In genomic region chr6:18327621-18328548, GRCh38 we compare ENCODE assay signal across 9 cellular contexts. TPM values are rescaled to one million over a fixed set of nuclear protein-coding genes. Genes with fewer than 3 reads are reported as not detected.
DNase-seq lines count a peak whose midpoint lies in the region; ATAC-seq, FAIRE-seq and TF ChIP-seq lines count a peak whose summit lies in the region.
"Had no signal": no experiment of that assay in that cellular context is flagged by ENCODE, and none has a peak within 500 bp of the region (broad histone marks: within the 10 kb centered on the region; RNA-seq: fewer than 3 reads in every experiment).

No MANE protein-coding gene starts in this region.

- H3K4me3 ChIP-seq in K562 (no peak overlapping the region), muscle layer of duodenum (ENCODE audit: low read depth in 1 of 2, low read length in 2 of 2) (no peak overlapping the region)
- H3K4me3 ChIP-seq: pancreas had no signal

- BruUV-seq in K562 (replicated peaks; lab: Mats Ljungman, UMichigan): no TSS peak

- peak; percentile 81 for ATAC-seq in K562

- CTCF ChIA-PET in K562 (lab: Yijun Ruan, JAX; ENCODE audit: low intra/inter-chr PET ratio): no interaction called here

- H3K4me1 ChIP-seq in K562 (replicated peaks in 1 of 2; ENCODE audit: control insufficient read depth in 2 of 2, insufficient read depth in 2 of 2, low read length in 2 of 2) (no peaks in the 10 kb centered on the region), muscle layer of duodenum (ENCODE audit: control insufficient read depth in 1 of 2, insufficient read depth in 2 of 2, low read length in 2 of 2) (peaks cover 0 to 6% of the 10 kb centered on the region in 2 donors)

- H3K9me3 Mint-ChIP-seq in IgD-negative memory B cell: no peaks in the 10 kb centered on the region

- FAIRE-seq in K562 (lab: Jason Lieb, UNC) (no peak), GM12891 (lab: Jason Lieb, UNC) (no peak)
- FAIRE-seq: pancreas had no signal

- TF ChIP-seq POLR2A in K562 (conservative IDR thresholded peaks at IDR 0.05) (no peak), GM12891 (IDR thresholded peaks at IDR 0.05; ENCODE audit: low read depth, low read length) (no peak)

- 2% methylated on average over 8 of the region's 8 CpGs for WGBS in K562 (ENCODE audit: insufficient coverage, low coverage, missing lambda C conversion rate)

- no peaks in the 10 kb centered on the region for H3K9me1 ChIP-seq in K562 (ENCODE audit: control insufficient read depth, insufficient read depth, low read length)

- H4K20me1 ChIP-seq in K562 (replicated peaks; ENCODE audit: control insufficient read depth, insufficient read depth, low read length): 0 out of 2 replicates have a peak, but pooled peaks cover 3% of the 10 kb centered on the region

- no peaks in the 10 kb centered on the region for H3K27me3 Mint-ChIP-seq in IgD-negative memory B cell

- peak; percentile 76 for DNase-seq in DMS79 (lab: John Stamatoyannopoulos, UW)
- DNase-seq in K562 (ENCODE audit: extremely low read depth in 1 of 4, low spot score in 3 of 4): peak in 3 of 4 experiments; percentile 29 to 69 (median 41)
- no peak for DNase-seq in GM12891 (ENCODE audit: insufficient read length, low spot score)
- no peak for DNase-seq in NCI-H1048 (lab: John Stamatoyannopoulos, UW)
- DNase-seq in effector CD8-positive, alpha-beta T cell (lab: John Stamatoyannopoulos, UW): no peak
- no peak for DNase-seq in H4 (ENCODE audit: low spot score)

- H3K27me3 ChIP-seq in K562 (ENCODE audit: control insufficient read depth in 2 of 2, insufficient read depth in 2 of 2, low read length in 2 of 2) (no peaks in the 10 kb centered on the region), muscle layer of duodenum (ENCODE audit: low read depth, low read length) (no peaks in the 10 kb centered on the region)
- H3K27me3 ChIP-seq: pancreas had no signal

- H3K27ac Mint-ChIP-seq in IgD-negative memory B cell: peak overlapping the region in 2 of 3 donors; percentile 33 to 40

- no peaks in the 10 kb centered on the region for H3K79me2 ChIP-seq in K562 (ENCODE audit: control insufficient read depth, insufficient read depth, low read length)

- no peaks in the 10 kb centered on the region for H3K36me3 ChIP-seq in K562 (ENCODE audit: control insufficient read depth, insufficient read depth, low read length)
- no peaks in the 10 kb centered on the region for H3K36me3 ChIP-seq in muscle layer of duodenum (ENCODE audit: control insufficient read depth in 1 of 2, insufficient read depth in 2 of 2, low read length in 2 of 2)
- H3K36me3 ChIP-seq: pancreas had no signal

- in situ Hi-C loops in K562 (cut with MboI): no loop called here

- H3K9me3 ChIP-seq in K562 (replicated peaks; ENCODE audit: control insufficient read depth, insufficient read depth, low read depth, low read length): no peaks in the 10 kb centered on the region
- no peaks in the 10 kb centered on the region for H3K9me3 ChIP-seq in muscle layer of duodenum (ENCODE audit: control insufficient read depth in 1 of 2, low read length in 2 of 2)
- H3K9me3 ChIP-seq: pancreas had no signal

- no peaks in the 10 kb centered on the region for H3K36me3 Mint-ChIP-seq in IgD-negative memory B cell

- TF ChIP-seq EP300 in K562 (IDR thresholded peaks at IDR 0.05; ENCODE audit: low read length): no peak

- H3K4me2 ChIP-seq in K562 (ENCODE audit: insufficient read depth, low read length): no peak overlapping the region

- no peak for TF ChIP-seq RAD21 in K562 (CRISPR knock-in tag; conservative IDR thresholded peaks at IDR 0.05 in 1 of 2, IDR thresholded peaks at IDR 0.05 in 1 of 2)

- H3K4me1 Mint-ChIP-seq in IgD-negative memory B cell: peaks cover 26 to 50% (median 29%) of the 10 kb centered on the region in 3 donors

- no peak for TF ChIP-seq CTCF in K562 (IDR thresholded peaks at IDR 0.05 in 2 of 3, conservative IDR thresholded peaks at IDR 0.05 in 1 of 3; ENCODE audit: insufficient read depth in 2 of 3, low read depth in 1 of 3, low read length in 3 of 3)

- peak overlapping the region in 3 of 4 donors; percentile 58 to 90 (median 81) for H3K4me3 Mint-ChIP-seq in IgD-negative memory B cell

- H3K27ac ChIP-seq in K562 (ENCODE audit: extremely low read depth, low read depth, low read length) (no peak overlapping the region), muscle layer of duodenum (ENCODE audit: low read length) (peak overlapping the region; percentile 78)

- no peak overlapping the region for H3K9ac ChIP-seq in K562 (ENCODE audit: insufficient read depth in 1 of 2, low read depth in 2 of 2, low read length in 2 of 2)

- POLR2A ChIA-PET in K562 (lab: Yijun Ruan, JAX): interaction anchor here (0.9 kb wide), 1 partner anchor 11 kb away, joined by 3 read pairs; no protein-coding TSS in a partner anchor

- no peak overlapping the region for H2AFZ ChIP-seq in K562 (ENCODE audit: low read depth, low read length)

- intact Hi-C loops in K562 (cut with micrococcal nuclease): loop anchor here (10.0 kb wide), 1 partner anchor 267 kb away; no protein-coding TSS in a partner anchor

TF ChIP-seq in K562, 482 proteins besides CTCF, POLR2A, EP300 and RAD21 (continues in another document):
- peak; percentile 20; the same call in 1 of the 2 replicates for TF ChIP-seq CBFA2T3 (IDR thresholded peaks at IDR 0.05)
- TF ChIP-seq BRF1 (IDR thresholded peaks at IDR 0.05; ENCODE audit: borderline replicate concordance, extremely low read depth, insufficient read length): no peak
- no peak for TF ChIP-seq CREB3L1 (IDR thresholded peaks at IDR 0.05; ENCODE audit: borderline replicate concordance, low read depth)
- no peak for TF ChIP-seq TBL1XR1 (IDR thresholded peaks at IDR 0.05; ENCODE audit: low read length in 2 of 2)
- peak; percentile 36; the same call in 1 of the 2 replicates for TF ChIP-seq TCF3 (CRISPR knock-in tag; IDR thresholded peaks at IDR 0.05)
- TF ChIP-seq ZNF197 (CRISPR knock-in tag; IDR thresholded peaks at IDR 0.05; ENCODE audit: low read depth): no peak
- peak; percentile 66; the same call in 1 of the 2 replicates for TF ChIP-seq KLF13 (tag; IDR thresholded peaks at IDR 0.05; ENCODE audit: borderline replicate concordance, low read depth)
- TF ChIP-seq CTBP1 (IDR thresholded peaks at IDR 0.05; ENCODE audit: borderline replicate concordance): peak; percentile 50; the same call in 1 of the 2 replicates

TF ChIP-seq in GM12891, 5 proteins besides CTCF, POLR2A, EP300 and RAD21:
- TF ChIP-seq POLR2AphosphoS5 (IDR thresholded peaks at IDR 0.05; ENCODE audit: low read depth, low read length): no peak
- TF ChIP-seq PAX5 (IDR thresholded peaks at IDR 0.05; ENCODE audit: insufficient read depth, low read length, severe bottlenecking): no peak
- no peak for TF ChIP-seq TAF1 (IDR thresholded peaks at IDR 0.05; ENCODE audit: low read depth, low read length)
- no peak for TF ChIP-seq SPI1 (IDR thresholded peaks at IDR 0.05; ENCODE audit: low read depth, low read length)
- no peak for TF ChIP-seq POU2F2 (IDR thresholded peaks at IDR 0.05; ENCODE audit: low read depth, low read length)

RNA-seq across cellular contexts. Expression of gene RNF144B, which starts 59.3 kb away (rescaled TPM):
- polyA plus RNA-seq in IgD-negative memory B cell: 6.2 TPM
- not detected in 2 replicates for total RNA-seq in K562 (2011; cell fraction: chromatin; rRNA removed; ENCODE audit: low replicate concordance)
- not detected in 2 replicates for total RNA-seq in K562 (2011; cell fraction: nucleolus; rRNA removed)
- not detected in 2 replicates for total RNA-seq in K562 (2011; cell fraction: nucleoplasm; rRNA removed)
- total RNA-seq in K562 (2014; rRNA removed): not detected in 2 replicates
- total RNA-seq in K562 (2014; rRNA removed; fragmentation: Illumina TruSeq; extraction: Trizol): not detected in 2 replicates
- not detected in 2 replicates for total RNA-seq in K562 (2015; rRNA removed; fragmentation: Illumina TruSeq; extraction: Trizol)
- total RNA-seq in K562 (2021): not detected in 2 replicates
- polyA plus RNA-seq in K562 (2011; rRNA removed): 0.01 TPM in 1 of 2 replicates, not detected in the other
- not detected in 2 replicates for polyA plus RNA-seq in K562 (2011; cell fraction: cytosol; rRNA removed)
- polyA plus RNA-seq in K562 (2011; cell fraction: nucleus; rRNA removed): not detected in 2 replicates
- 0.03 and 0.07 TPM in 2 replicates for polyA plus RNA-seq in K562 (2012)
- not detected in 2 replicates for polyA plus RNA-seq in K562 (2014; fragmentation: Illumina TruSeq; extraction: Trizol)
- polyA plus RNA-seq in K562 (2014; fragmentation: Nextera tagmentation; extraction: Ambion mirVana): under 1 TPM in 1 of 2 experiments, not detected in 1; 0.01 TPM
- not detected in 2 replicates for polyA plus RNA-seq in K562 (2014; rRNA removed)
- polyA minus RNA-seq in K562 (2011; rRNA and poly(A)+ RNA removed): not detected in 2 replicates
- polyA minus RNA-seq in K562 (2011; cell fraction: cytosol; rRNA and poly(A)+ RNA removed): not detected in 2 replicates
- not detected in 2 replicates for polyA minus RNA-seq in K562 (2011; cell fraction: nucleus; rRNA and poly(A)+ RNA removed)
- polyA plus RNA-seq in GM12891 (2012; ENCODE audit: low read depth, missing spikeins): 0.08 TPM
- 0.27 and 0.31 TPM in 2 replicates for total RNA-seq in H4 (2014; rRNA removed; shearing (Covaris generic))

Comparison
In these comparisons a context has a peak if more than half of its experiments do, and no peak if none do; other contexts are left out.
1. DNase-seq: peak in DMS79 (single experiment) and K562 (3 of 4); none in GM12891 (single experiment), NCI-H1048 (single experiment), effector CD8-positive, alpha-beta T cell (single experiment) and H4 (single experiment).